Comparison of ENCODE assay signal across 18 cellular contexts in the genomic region with DNA sequence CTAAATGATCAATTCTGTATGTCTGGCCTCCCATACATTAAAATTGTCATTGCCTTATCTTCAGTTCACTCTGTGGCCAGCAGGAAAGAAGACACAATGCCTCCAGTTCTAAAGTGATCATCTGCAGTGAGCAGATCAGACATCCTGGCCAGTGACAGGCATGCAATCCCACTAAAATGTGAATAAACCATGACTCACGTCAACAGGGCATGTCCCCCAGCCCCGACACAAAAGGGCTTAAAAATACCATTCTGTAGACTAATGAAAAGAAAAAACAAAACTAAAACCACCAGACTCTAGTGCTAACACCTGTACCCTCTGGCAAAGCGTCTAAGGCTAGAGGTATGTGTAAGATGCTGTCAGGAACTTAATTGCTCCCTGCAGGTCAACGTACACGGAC. TPM values are rescaled to one million over a fixed set of nuclear protein-coding genes. Genes with fewer than 3 reads are reported as not detected.
DNase-seq lines count a peak whose midpoint lies in the region; ATAC-seq, FAIRE-seq and TF ChIP-seq lines count a peak whose summit lies in the region.
"Had no signal": no experiment of that assay in that cellular context is flagged by ENCODE, and none has a peak within 500 bp of the region (broad histone marks: within the 10 kb centered on the region; RNA-seq: fewer than 3 reads in every experiment).

No MANE protein-coding gene starts in this region.

- H3K27ac ChIP-seq in GM23248: no peak overlapping the region
- peak overlapping the region; percentile 81 for H3K27ac ChIP-seq in epithelial cell of prostate
- H3K27ac ChIP-seq: SK-N-MC, spleen, WERI-Rb-1 had no signal

- no peaks in the 10 kb centered on the region for H3K4me1 Mint-ChIP-seq in activated CD4-positive, alpha-beta T cell treated with anti-CD3 and anti-CD28 coated beads, Interleukin-2, amount 10 ng/mL, durations not matched to agents 7 days and 5 days
- H3K4me1 Mint-ChIP-seq: central memory CD8-positive, alpha-beta T cell had no signal

- peaks cover 29% of the 10 kb centered on the region; the same call in 1 of the 2 replicates for H3K36me3 ChIP-seq in GM23248 (ENCODE audit: low read depth)

- no peaks in the 10 kb centered on the region for H3K27me3 ChIP-seq in GM23248 (replicated peaks; ENCODE audit: insufficient read depth)
- H3K27me3 ChIP-seq: spleen had no signal

- H3K4me2 ChIP-seq in GM23248 (ENCODE audit: unreplicated experiment): no peak overlapping the region

- WGBS in GM23248 (ENCODE audit: low coverage in 1 of 2, low lambda C conversion rate in 2 of 2, missing lambda C conversion rate in 2 of 2), 2 experiments: 35 to 44% methylated on average over 5 of the region's 5 CpGs

- H4K20me1 ChIP-seq in GM23248 (ENCODE audit: insufficient read depth): no peaks in the 10 kb centered on the region

- no peak for FAIRE-seq in RCC 7860 (lab: Jason Lieb, UNC)

- peaks cover 20% of the 10 kb centered on the region for H3K36me3 Mint-ChIP-seq in activated CD4-positive, alpha-beta T cell treated with anti-CD3 and anti-CD28 coated beads, Interleukin-2, amount 10 ng/mL, durations not matched to agents 7 days and 5 days (ENCODE audit: low read depth)

- in situ Hi-C loops in GM23248 (cut with MboI): no loop called here

- TF ChIP-seq POLR2A in erythroblast (IDR thresholded peaks at IDR 0.05; ENCODE audit: low read length): no peak

- POLR2A ChIA-PET in activated CD4-positive, alpha-beta T cell treated with anti-CD3 and anti-CD28 coated beads, Interleukin-2, amount 10 ng/mL, durations not matched to agents 7 days and 5 days (lab: Charles Lee): no interaction called here

- H3K9ac ChIP-seq in GM23248: no peak overlapping the region

- no peaks in the 10 kb centered on the region for H3K9me2 ChIP-seq in GM23248 (ENCODE audit: insufficient read depth)

- H3K27me3 Mint-ChIP-seq in activated CD4-positive, alpha-beta T cell treated with anti-CD3 and anti-CD28 coated beads, Interleukin-2, amount 10 ng/mL, durations not matched to agents 7 days and 5 days: no peaks in the 10 kb centered on the region
- H3K27me3 Mint-ChIP-seq: activated CD8-positive, alpha-beta memory T cell treated with anti-CD3 and anti-CD28 coated beads, Interleukin-2, amount 10 ng/mL, durations not matched to agents 7 days and 5 days; central memory CD8-positive, alpha-beta T cell had no signal

- H3K4me1 ChIP-seq in GM23248 (ENCODE audit: insufficient read depth): no peaks in the 10 kb centered on the region
- H3K4me1 ChIP-seq: spleen had no signal

- no peaks in the 10 kb centered on the region for H3K79me2 ChIP-seq in GM23248 (ENCODE audit: insufficient read depth)

- no peak overlapping the region for H3K4me3 ChIP-seq in GM23248
- H3K4me3 ChIP-seq: SK-N-MC, spleen had no signal

- CTCF ChIA-PET in activated CD4-positive, alpha-beta T cell treated with anti-CD3 and anti-CD28 coated beads, Interleukin-2, amount 10 ng/mL, durations not matched to agents 7 days and 5 days (lab: Charles Lee): interaction anchor here (0.7 kb wide), 1 partner anchor 271 kb away, joined by 3 read pairs; no protein-coding TSS in a partner anchor

- no peak overlapping the region for H2AFZ ChIP-seq in GM23248

- no peak overlapping the region for H3K27ac Mint-ChIP-seq in activated CD4-positive, alpha-beta T cell treated with anti-CD3 and anti-CD28 coated beads, Interleukin-2, amount 10 ng/mL, durations not matched to agents 7 days and 5 days
- H3K27ac Mint-ChIP-seq: activated CD8-positive, alpha-beta memory T cell treated with anti-CD3 and anti-CD28 coated beads, Interleukin-2, amount 10 ng/mL, durations not matched to agents 7 days and 5 days had no signal

- no peaks in the 10 kb centered on the region for H3K9me3 Mint-ChIP-seq in activated CD4-positive, alpha-beta T cell treated with anti-CD3 and anti-CD28 coated beads, Interleukin-2, amount 10 ng/mL, durations not matched to agents 7 days and 5 days
- H3K9me3 Mint-ChIP-seq: central memory CD8-positive, alpha-beta T cell had no signal

- DNase-seq in GM23248 (peak; percentile 55), RCC 7860 (ENCODE audit: low spot score) (peak; percentile 63), epithelial cell of prostate (ENCODE audit: low read depth, low spot score) (peak; percentile 60), renal cortical epithelial cell (ENCODE audit: low read depth) (peak; percentile 55), erythroblast (lab: John Stamatoyannopoulos, UW) (no peak)
- no peak for DNase-seq in activated CD4-positive, alpha-beta T cell treated with anti-CD3 and anti-CD28 coated beads, Interleukin-2, amount 10 ng/mL, durations not matched to agents 7 days and 5 days
- DNase-seq: activated CD8-positive, alpha-beta memory T cell treated with anti-CD3 and anti-CD28 coated beads, Interleukin-2, amount 10 ng/mL, durations not matched to agents 7 days and 5 days; activated naive CD4-positive, alpha-beta T cell treated with anti-CD3 and anti-CD28 coated beads, Interleukin-2, amount 50 U/mL, for 16 hours; H7; spleen; WERI-Rb-1 had no signal

- no peaks in the 10 kb centered on the region for H3K9me3 ChIP-seq in GM23248 (ENCODE audit: low read depth)
- H3K9me3 ChIP-seq: spleen had no signal

- no peak overlapping the region for H3K4me3 Mint-ChIP-seq in activated CD4-positive, alpha-beta T cell treated with anti-CD3 and anti-CD28 coated beads, Interleukin-2, amount 10 ng/mL, durations not matched to agents 7 days and 5 days
- H3K4me3 Mint-ChIP-seq: activated CD8-positive, alpha-beta memory T cell treated with anti-CD3 and anti-CD28 coated beads, Interleukin-2, amount 10 ng/mL, durations not matched to agents 7 days and 5 days; central memory CD8-positive, alpha-beta T cell had no signal

- H3F3A ChIP-seq in GM23248 (ENCODE audit: insufficient read depth): 0 out of 2 replicates have a peak, but pooled peaks cover 3% of the 10 kb centered on the region

- ATAC-seq in HG02571 (IDR thresholded peaks at IDR 0.05; ENCODE audit: unreplicated experiment) (no peak), HG03175 (IDR thresholded peaks at IDR 0.05; ENCODE audit: unreplicated experiment) (no peak)
- ATAC-seq: activated CD8-positive, alpha-beta memory T cell treated with anti-CD3 and anti-CD28 coated beads, Interleukin-2, amount 10 ng/mL, durations not matched to agents 7 days and 5 days had no signal

RNA-seq across cellular contexts. Expression of a gene that starts 38.5 kb away (rescaled TPM):
- 11.0 and 14.9 TPM in 2 replicates for total RNA-seq in GM23248 (2014; rRNA removed; shearing (Covaris generic))
- 7.4 and 8.2 TPM in 2 replicates for polyA plus RNA-seq in GM23248 (2016; fragmentation: Nextera tagmentation; extraction: Ambion mirVana)
- total RNA-seq in renal cortical epithelial cell: 14.9 and 23.3 TPM in 2 replicates
- total RNA-seq in activated CD4-positive, alpha-beta T cell treated with anti-CD3 and anti-CD28 coated beads, Interleukin-2, amount 10 ng/mL, durations not matched to agents 7 days and 5 days: 10 to 100 TPM; 12.4 to 13.2 TPM

RNA-seq across cellular contexts. Expression of a gene that starts 39.0 kb away (rescaled TPM):
- total RNA-seq in GM23248 (2014; rRNA removed; shearing (Covaris generic)): 13.0 and 15.8 TPM in 2 replicates
- polyA plus RNA-seq in GM23248 (2016; fragmentation: Nextera tagmentation; extraction: Ambion mirVana): 4.7 and 4.9 TPM in 2 replicates
- total RNA-seq in renal cortical epithelial cell: 15.5 and 22.8 TPM in 2 replicates
- total RNA-seq in activated CD4-positive, alpha-beta T cell treated with anti-CD3 and anti-CD28 coated beads, Interleukin-2, amount 10 ng/mL, durations not matched to agents 7 days and 5 days: 10 to 100 TPM; 12.7 to 13.5 TPM

RNA-seq across cellular contexts. Expression of a gene that starts 48.9 kb away (rescaled TPM):
- total RNA-seq in GM23248 (2014; rRNA removed; shearing (Covaris generic)): not detected in 2 replicates
- polyA plus RNA-seq in GM23248 (2016; fragmentation: Nextera tagmentation; extraction: Ambion mirVana): not detected in 2 replicates
- total RNA-seq in renal cortical epithelial cell: not detected in 2 replicates
- not detected for total RNA-seq in activated CD4-positive, alpha-beta T cell treated with anti-CD3 and anti-CD28 coated beads, Interleukin-2, amount 10 ng/mL, durations not matched to agents 7 days and 5 days
- total RNA-seq: activated CD8-positive, alpha-beta memory T cell treated with anti-CD3 and anti-CD28 coated beads, Interleukin-2, amount 10 ng/mL, durations not matched to agents 7 days and 5 days; epithelial cell of proximal tubule; H7; mesenteric fat pad; omental fat pad; spleen had no signal
- polyA plus RNA-seq: spleen had no signal

Comparison
In these comparisons a context has a peak if more than half of its experiments do, and no peak if none do; other contexts are left out.
1. DNase-seq: peak in GM23248 (single experiment), RCC 7860 (single experiment), epithelial cell of prostate (single experiment) and renal cortical epithelial cell (single experiment); none in activated CD4-positive, alpha-beta T cell treated with anti-CD3 and anti-CD28 coated beads, Interleukin-2, amount 10 ng/mL, durations not matched to agents 7 days and 5 days (single experiment) and erythroblast (0 of 2).